In genomic region chr3:53842436-53843194, GRCh38 we compare ENCODE assay signal across 9 cellular contexts. TPM values are rescaled to one million over a fixed set of nuclear protein-coding genes. Genes with fewer than 3 reads are reported as not detected.
A peak's percentile ranks its signal among the peaks of the same experiment; 100 is the strongest.
DNase-seq lines count a peak whose midpoint lies in the region; ATAC-seq, FAIRE-seq and TF ChIP-seq lines count a peak whose summit lies in the region.
"Had no signal": no experiment of that assay in that cellular context is flagged by ENCODE, and none has a peak within 500 bp of the region (broad histone marks: within the 10 kb centered on the region; RNA-seq: fewer than 3 reads in every experiment).

No MANE protein-coding gene starts in this region.

- peaks cover 8 to 19% (median 16%) of the 10 kb centered on the region in 4 donors for H3K4me1 ChIP-seq in esophagus muscularis mucosa
- H3K4me1 ChIP-seq: SJCRH30 had no signal

- no peak for TF ChIP-seq POLR2A in esophagus muscularis mucosa (IDR thresholded peaks at IDR 0.05; ENCODE audit: low read depth)

- H3K9me3 Mint-ChIP-seq in brain = no peaks in the 10 kb centered on the region

- TF ChIP-seq CTCF in brain (conservative IDR thresholded peaks at IDR 0.05) (no peak), esophagus muscularis mucosa (IDR thresholded peaks at IDR 0.05) (peak in 1 of 3 experiments; percentile 3)

- TF ChIP-seq EP300 in esophagus muscularis mucosa (IDR thresholded peaks at IDR 0.05) = no peak

- H3K36me3 Mint-ChIP-seq in brain = no peaks in the 10 kb centered on the region

- peak overlapping the region in 1 of 5 experiments; percentile 76 for H3K4me3 Mint-ChIP-seq in brain

- H3K36me3 ChIP-seq in esophagus muscularis mucosa = peaks cover 0 to 4% (median 0%) of the 10 kb centered on the region in 4 donors
- H3K36me3 ChIP-seq: SJCRH30 had no signal

- peaks cover 40% of the 10 kb centered on the region for H3K27me3 Mint-ChIP-seq in brain

- no peaks in the 10 kb centered on the region for H3K9me3 ChIP-seq in esophagus muscularis mucosa
- H3K9me3 ChIP-seq: SJCRH30 had no signal

- H3K27ac Mint-ChIP-seq in brain = peak overlapping the region in 3 of 5 experiments; percentile 33 to 73 (median 64)

- WGBS in esophagus muscularis mucosa = 41% methylated on average over 11 of the region's 12 CpGs

- peaks cover 0 to 22% (median 2%) of the 10 kb centered on the region in 4 donors for H3K27me3 ChIP-seq in esophagus muscularis mucosa
- H3K27me3 ChIP-seq: SJCRH30 had no signal

- no peak for ATAC-seq in HG03159 (IDR thresholded peaks at IDR 0.05; ENCODE audit: unreplicated experiment)
- ATAC-seq in GM21529 (IDR thresholded peaks at IDR 0.05; ENCODE audit: unreplicated experiment) = no peak

- no peak overlapping the region for H3K27ac ChIP-seq in esophagus muscularis mucosa (replicated peaks in 1 of 4)
- H3K27ac ChIP-seq: SJCRH30 had no signal

- intact Hi-C loops in esophagus muscularis mucosa (cut with DNase I) = no loop called here

- H3K4me3 ChIP-seq in esophagus muscularis mucosa = no peak overlapping the region
- H3K4me3 ChIP-seq: SJCRH30 had no signal

- DNase-seq in NCI-H510A treated with DMSO at 0.1 percent for 48 hours (lab: John Stamatoyannopoulos, UW) (peak; percentile 15), NCI-H510A (lab: John Stamatoyannopoulos, UW) (no peak), islet precursor cell (peak; percentile 74), urothelium cell line (ENCODE audit: low spot score) (peak; percentile 72), esophagus muscularis mucosa (ENCODE audit: extremely low spot score) (no peak)

- no peak for FAIRE-seq in urothelium cell line (lab: Jason Lieb, UNC)

- H3K4me1 Mint-ChIP-seq in brain = peaks cover 30% of the 10 kb centered on the region

RNA-seq across cellular contexts. Expression of gene CHDH, which starts 3.6 kb away (rescaled TPM):
- polyA plus RNA-seq in brain (ENCODE audit: insufficient read depth, low read depth, low replicate concordance) = 5.5 TPM
- total RNA-seq in esophagus muscularis mucosa = 1 to 10 TPM in 2 of 4 donors, under 1 TPM in 2; 0.42 to 3.2 (median 1.7) TPM

RNA-seq across cellular contexts. Expression of gene IL17RB, which starts 3.8 kb away (rescaled TPM):
- 8.7 TPM for polyA plus RNA-seq in brain (ENCODE audit: insufficient read depth, low read depth, low replicate concordance)
- total RNA-seq in esophagus muscularis mucosa = under 1 TPM in 3 of 4 donors, not detected in 1; 0.52 to 0.83 (median 0.63) TPM
- total RNA-seq: SJCRH30 had no signal

RNA-seq across cellular contexts. Expression of gene ACTR8, which starts 39.3 kb away (rescaled TPM):
- polyA plus RNA-seq in brain (ENCODE audit: insufficient read depth, low read depth, low replicate concordance) = 15.3 TPM
- 10 to 100 TPM; 18.3 to 30.7 (median 21.9) TPM for total RNA-seq in esophagus muscularis mucosa

RNA-seq across cellular contexts. Expression of gene SELENOK, which starts 49.0 kb away (rescaled TPM):
- 66.3 TPM for polyA plus RNA-seq in brain (ENCODE audit: insufficient read depth, low read depth, low replicate concordance)
- 10 to 100 TPM; 48.8 to 75.3 (median 68.4) TPM for total RNA-seq in esophagus muscularis mucosa

Comparison
In these comparisons a context has a peak if more than half of its experiments do, and no peak if none do; other contexts are left out.
1. DNase-seq: peak in NCI-H510A treated with DMSO at 0.1 percent for 48 hours (single experiment), islet precursor cell (single experiment) and urothelium cell line (single experiment); none in NCI-H510A (single experiment) and esophagus muscularis mucosa (single experiment).